Comparison of ENCODE assay signal across 13 cellular contexts in genomic region chr11:116427337-116427902, GRCh38.
DNase-seq lines count a peak whose midpoint lies in the region; ATAC-seq and TF ChIP-seq lines count a peak whose summit lies in the region.
"Had no signal": no experiment of that assay in that cellular context is flagged by ENCODE, and none has a peak within 500 bp of the region (broad histone marks: within the 10 kb centered on the region; RNA-seq: fewer than 3 reads in every experiment).

No MANE protein-coding gene starts in this region.

- H3K4me1 ChIP-seq in parathyroid adenoma, result peaks cover 3% of the 10 kb centered on the region
- H3K4me1 ChIP-seq: BLaER1 treated with 17β-estradiol and CSF1 and Interleukin-3, amounts not matched to agents 10 nM and 100 nM had no signal

- ATAC-seq in left colon (peak; percentile 65), GM21367 (IDR thresholded peaks at IDR 0.05; ENCODE audit: unreplicated experiment) (no peak)

- DNase-seq in NCI-H2227 (lab: John Stamatoyannopoulos, UW; ENCODE audit: unreplicated experiment) (peak; percentile 20), NCI-H2227 treated with DMSO at 0.1 percent for 48 hours (lab: John Stamatoyannopoulos, UW) (no peak), NCI-H69 (lab: John Stamatoyannopoulos, UW) (peak; percentile 59), left colon (no peak), HEK293T (ENCODE audit: extremely low spot score) (no peak), mucosa of gallbladder (ENCODE audit: low spot score) (no peak)
- DNase-seq: DMS 273 treated with DMSO at 0.1 percent for 48 hours, EL, H9, SIG-M5 had no signal

- intact Hi-C loops in left colon (cut with DNase I, micrococcal nuclease), result no loop called here

- TF ChIP-seq CTCF in parathyroid adenoma (IDR thresholded peaks at IDR 0.05), result no peak

- POLR2A ChIA-PET in HEK293T (lab: Yijun Ruan, JAX), result no interaction called here

- H3K4me2 ChIP-seq in parathyroid adenoma (ENCODE audit: low read length), result no peak overlapping the region
- H3K4me2 ChIP-seq: BLaER1 treated with 17β-estradiol and CSF1 and Interleukin-3, amounts not matched to agents 10 nM and 100 nM had no signal

- H3K9me3 ChIP-seq in parathyroid adenoma (ENCODE audit: control insufficient read depth, low read length), result no peaks in the 10 kb centered on the region
- H3K9me3 ChIP-seq: BLaER1 treated with 17β-estradiol and CSF1 and Interleukin-3, amounts not matched to agents 10 nM and 100 nM had no signal

- CTCF ChIA-PET in HEK293T (lab: Yijun Ruan, JAX), result interaction anchor here (0.6 kb wide), 1 partner anchor 32 kb away, joined by 6 read pairs; no protein-coding TSS in a partner anchor

- H3K27ac ChIP-seq in parathyroid adenoma, result no peak overlapping the region
- H3K27ac ChIP-seq: BLaER1 treated with 17β-estradiol and CSF1 and Interleukin-3, amounts not matched to agents 10 nM and 100 nM had no signal

- H3K36me3 ChIP-seq in parathyroid adenoma (ENCODE audit: control insufficient read depth, insufficient read depth, low read length), result no peaks in the 10 kb centered on the region
- H3K36me3 ChIP-seq: BLaER1 treated with 17β-estradiol and CSF1 and Interleukin-3, amounts not matched to agents 10 nM and 100 nM had no signal

- H3K9ac ChIP-seq in parathyroid adenoma, result no peak overlapping the region
- H3K9ac ChIP-seq: BLaER1 treated with 17β-estradiol and CSF1 and Interleukin-3, amounts not matched to agents 10 nM and 100 nM had no signal

- H3K4me3 ChIP-seq in parathyroid adenoma (ENCODE audit: low read depth, low read length), result no peak overlapping the region
- H3K4me3 ChIP-seq: BLaER1 treated with 17β-estradiol and CSF1 and Interleukin-3, amounts not matched to agents 10 nM and 100 nM had no signal

- H2AFZ ChIP-seq in parathyroid adenoma, result peak overlapping the region; percentile 17

- no peaks in the 10 kb centered on the region for H3K27me3 ChIP-seq in parathyroid adenoma (ENCODE audit: control insufficient read depth, insufficient read depth, low read length)
- H3K27me3 ChIP-seq: BLaER1 treated with 17β-estradiol and CSF1 and Interleukin-3, amounts not matched to agents 10 nM and 100 nM had no signal

- H3K79me2 ChIP-seq in parathyroid adenoma, result no peaks in the 10 kb centered on the region

TF ChIP-seq in HEK293T, 16 proteins besides CTCF, POLR2A, EP300 and RAD21:
- TF ChIP-seq HDGF (IDR thresholded peaks at IDR 0.05; ENCODE audit: borderline replicate concordance), result no peak
- no peak for TF ChIP-seq FOXM1 (IDR thresholded peaks at IDR 0.05; ENCODE audit: borderline replicate concordance)

Comparison
In these comparisons a context has a peak if more than half of its experiments do, and no peak if none do; other contexts are left out.
1. DNase-seq: peak in NCI-H2227 (single experiment) and NCI-H69 (single experiment); none in NCI-H2227 treated with DMSO at 0.1 percent for 48 hours (single experiment), left colon (0 of 2), HEK293T (single experiment) and mucosa of gallbladder (single experiment).